Comparison of ENCODE assay signal across 1 cellular context in genomic region chr3:25664066-25664809, GRCh38.
A peak's percentile ranks its signal among the peaks of the same experiment; 100 is the strongest.
TF ChIP-seq lines count a peak whose summit lies in the region.

No MANE protein-coding gene starts in this region.

TF ChIP-seq in HepG2, 621 proteins besides CTCF, POLR2A, EP300 and RAD21 (continued from another document and continues in another):
- TF ChIP-seq ZUFSP (CRISPR knock-in tag; IDR thresholded peaks at IDR 0.05; ENCODE audit: borderline replicate concordance) (no peak), CREM (IDR thresholded peaks at IDR 0.05) (no peak), CREM (CRISPR knock-in tag; IDR thresholded peaks at IDR 0.05) (no peak), ZNF292 (CRISPR knock-in tag; IDR thresholded peaks at IDR 0.05; ENCODE audit: borderline replicate concordance, low read depth) (no peak), ZMYM2 (CRISPR knock-in tag; IDR thresholded peaks at IDR 0.05) (no peak), ZNF275 (CRISPR knock-in tag; IDR thresholded peaks at IDR 0.05; ENCODE audit: borderline replicate concordance) (no peak), GATAD1 (CRISPR knock-in tag; IDR thresholded peaks at IDR 0.05) (no peak), CHCHD3 (CRISPR knock-in tag; IDR thresholded peaks at IDR 0.05) (no peak), NFE2L1 (CRISPR knock-in tag; IDR thresholded peaks at IDR 0.05; ENCODE audit: borderline replicate concordance) (no peak), ZFP90 (CRISPR knock-in tag; IDR thresholded peaks at IDR 0.05; ENCODE audit: borderline replicate concordance) (no peak), PAX8 (CRISPR knock-in tag; IDR thresholded peaks at IDR 0.05; ENCODE audit: borderline replicate concordance) (no peak), ZSCAN30 (CRISPR knock-in tag; IDR thresholded peaks at IDR 0.05) (no peak), ZNF510 (CRISPR knock-in tag; IDR thresholded peaks at IDR 0.05; ENCODE audit: low read depth) (no peak), ZNF12 (CRISPR knock-in tag; IDR thresholded peaks at IDR 0.05) (no peak), KDM2A (CRISPR knock-in tag; IDR thresholded peaks at IDR 0.05; ENCODE audit: borderline replicate concordance, low read depth) (no peak), ZNF737 (CRISPR knock-in tag; IDR thresholded peaks at IDR 0.05; ENCODE audit: borderline replicate concordance) (no peak), ZBTB1 (CRISPR knock-in tag; IDR thresholded peaks at IDR 0.05; ENCODE audit: borderline replicate concordance) (no peak), MTERF4 (CRISPR knock-in tag; IDR thresholded peaks at IDR 0.05) (no peak; the same call in 1 of the 2 replicates), HMGXB4 (CRISPR knock-in tag; IDR thresholded peaks at IDR 0.05; ENCODE audit: borderline replicate concordance in 1 of 2, low read depth in 1 of 2) (peak; percentile 4 to 13; a peak in 2 of 4 replicates), ZSCAN29 (CRISPR knock-in tag; conservative IDR thresholded peaks at IDR 0.05) (no peak), ZNF580 (CRISPR knock-in tag; IDR thresholded peaks at IDR 0.05; ENCODE audit: borderline replicate concordance, low read depth) (no peak), NONO (IDR thresholded peaks at IDR 0.05) (no peak), NONO (CRISPR knock-in tag; conservative IDR thresholded peaks at IDR 0.05) (no peak), MZF1 (CRISPR knock-in tag; IDR thresholded peaks at IDR 0.05; ENCODE audit: borderline replicate concordance) (no peak), ZNF552 (CRISPR knock-in tag; IDR thresholded peaks at IDR 0.05; ENCODE audit: borderline replicate concordance) (no peak), ARID2 (CRISPR knock-in tag; IDR thresholded peaks at IDR 0.05; ENCODE audit: borderline replicate concordance) (no peak), NAIF1 (CRISPR knock-in tag; IDR thresholded peaks at IDR 0.05; ENCODE audit: borderline replicate concordance) (no peak), ZNF672 (CRISPR knock-in tag; IDR thresholded peaks at IDR 0.05) (no peak), ZNF264 (CRISPR knock-in tag; IDR thresholded peaks at IDR 0.05) (no peak), HOXD1 (CRISPR knock-in tag; IDR thresholded peaks at IDR 0.05) (no peak), EZH2 (conservative IDR thresholded peaks at IDR 0.05; ENCODE audit: low read depth, low read length) (no peak), GATAD2A (CRISPR knock-in tag; IDR thresholded peaks at IDR 0.05) (no peak), ZNF605 (CRISPR knock-in tag; IDR thresholded peaks at IDR 0.05) (no peak), ZNF354B (CRISPR knock-in tag; IDR thresholded peaks at IDR 0.05) (no peak), TAF1 (CRISPR knock-in tag; IDR thresholded peaks at IDR 0.05) (peak; percentile 65; the same call in 1 of the 2 replicates), ZNF678 (CRISPR knock-in tag; IDR thresholded peaks at IDR 0.05) (no peak; the same call in 1 of the 2 replicates), SRF (IDR thresholded peaks at IDR 0.05; ENCODE audit: low read depth, low read length) (no peak), CBFB (CRISPR knock-in tag; IDR thresholded peaks at IDR 0.05) (no peak), HMGXB3 (CRISPR knock-in tag; IDR thresholded peaks at IDR 0.05; ENCODE audit: borderline replicate concordance) (no peak), ZNF460 (CRISPR knock-in tag; IDR thresholded peaks at IDR 0.05; ENCODE audit: borderline replicate concordance) (no peak), CERS6 (CRISPR knock-in tag; IDR thresholded peaks at IDR 0.05) (no peak), ZBTB7A (CRISPR knock-in tag; IDR thresholded peaks at IDR 0.05) (no peak), HOXA5 (CRISPR knock-in tag; IDR thresholded peaks at IDR 0.05) (no peak), ZNF251 (CRISPR knock-in tag; IDR thresholded peaks at IDR 0.05) (no peak), MIER3 (CRISPR knock-in tag; IDR thresholded peaks at IDR 0.05; ENCODE audit: borderline replicate concordance) (no peak), KLF16 (CRISPR knock-in tag; IDR thresholded peaks at IDR 0.05) (no peak), JARID2 (CRISPR knock-in tag; IDR thresholded peaks at IDR 0.05; ENCODE audit: insufficient replicate concordance) (no peak), PTBP1 (IDR thresholded peaks at IDR 0.05; ENCODE audit: low read depth, low read length, poor library complexity, severe bottlenecking) (no peak), NR2F2 (IDR thresholded peaks at IDR 0.05; ENCODE audit: borderline replicate concordance, low read depth) (no peak), DR1 (CRISPR knock-in tag; IDR thresholded peaks at IDR 0.05) (no peak), ZNF280B (CRISPR knock-in tag; IDR thresholded peaks at IDR 0.05; ENCODE audit: borderline replicate concordance) (no peak), ZBTB33 (CRISPR knock-in tag; IDR thresholded peaks at IDR 0.05) (no peak), HOXA7 (CRISPR knock-in tag; IDR thresholded peaks at IDR 0.05) (no peak), ZNF280D (CRISPR knock-in tag; IDR thresholded peaks at IDR 0.05) (no peak)
